In the genomic region with DNA sequence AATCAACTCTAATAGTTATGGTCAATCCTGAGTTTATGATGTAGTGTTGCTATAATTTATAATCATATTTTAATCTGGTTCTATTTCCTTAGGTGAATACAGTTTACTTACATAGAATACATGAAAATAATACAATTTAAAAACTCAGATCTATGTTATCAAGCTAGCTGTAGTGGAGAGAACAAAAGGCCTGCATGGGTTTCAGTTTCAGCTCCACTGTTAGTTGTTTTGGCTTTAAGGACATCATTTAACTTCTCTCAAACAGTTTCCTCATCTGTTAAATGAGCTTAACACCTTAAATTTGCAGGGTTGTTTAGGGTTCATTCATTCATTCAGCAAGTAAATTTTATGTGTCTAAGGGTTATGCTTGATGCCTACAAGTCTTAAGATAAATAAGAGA, we compare ENCODE assay signal across 28 cellular contexts.
"Had no signal": no experiment of that assay in that cellular context is flagged by ENCODE, and none has a peak within 500 bp of the region (broad histone marks: within the 10 kb centered on the region; RNA-seq: fewer than 3 reads in every experiment).

No MANE protein-coding gene starts in this region.

- FAIRE-seq: endometrium, keratinocyte had no signal

- H3K4me1 ChIP-seq: esophagus squamous epithelium, lower lobe of right lung, prostate gland, right atrium auricular region, suprapubic skin, transverse colon, upper lobe of right lung, vagina had no signal

- ATAC-seq: heart right ventricle; left ventricle myocardium superior; lower lobe of right lung; naive thymus-derived CD8-positive, alpha-beta T cell; sciatic nerve; stimulated activated naive CD8-positive, alpha-beta T cell treated with anti-CD3 and anti-CD28 coated beads, Interleukin-15, amount 100 ng/mL, for 72 hours; upper lobe of right lung had no signal

- H3K4me3 ChIP-seq: esophagus squamous epithelium, heart right ventricle, lower lobe of right lung, prostate gland, right atrium auricular region, smooth muscle cell, suprapubic skin, transverse colon, upper lobe of right lung, vagina had no signal

- H3K27me3 ChIP-seq: esophagus squamous epithelium, heart right ventricle, right atrium auricular region, suprapubic skin, transverse colon, upper lobe of right lung, vagina had no signal

- H3K27ac ChIP-seq: esophagus squamous epithelium, heart right ventricle, lower lobe of right lung, prostate gland, right atrium auricular region, suprapubic skin, transverse colon, upper lobe of right lung, vagina had no signal

- DNase-seq: effector memory CD4-positive, alpha-beta T cell; esophagus squamous epithelium; foreskin melanocyte; glutamatergic neuron; heart right ventricle; hypothalamus; immature natural killer cell; left ventricle myocardium superior; lower lobe of right lung; naive thymus-derived CD8-positive, alpha-beta T cell; nephron progenitor cell; nucleus accumbens; stimulated activated CD4-positive, alpha-beta T cell treated with anti-CD3 and anti-CD28 coated beads, Interleukin-12 subunit alpha, Interleukin-12 subunit beta, amount 100 ng/mL, for 4 hours; stimulated activated CD4-positive, alpha-beta T cell treated with anti-CD3 and anti-CD28 coated beads, Interleukin-1b, Interleukin-23, amount 100 ng/mL, for 48 hours; stimulated activated CD4-positive, alpha-beta T cell treated with anti-CD3 and anti-CD28 coated beads, Interleukin-4, amount 100 ng/mL, for 1 hour; stimulated activated CD8-positive, alpha-beta memory T cell treated with anti-CD3 and anti-CD28 coated beads, Interleukin-4, amount 100 ng/mL, for 48 hours; stimulated activated naive CD4-positive, alpha-beta T cell; stimulated activated naive CD8-positive, alpha-beta T cell treated with anti-CD3 and anti-CD28 coated beads, Interleukin-15, amount 100 ng/mL, for 72 hours; transverse colon; upper lobe of right lung had no signal

- H3K36me3 ChIP-seq: prostate gland had no signal

- H3K9me3 ChIP-seq: esophagus squamous epithelium, heart right ventricle, lower lobe of right lung, prostate gland, right atrium auricular region, suprapubic skin, transverse colon, upper lobe of right lung, vagina had no signal
